ENCODE assay signal across 2 cellular contexts in the genomic region with DNA sequence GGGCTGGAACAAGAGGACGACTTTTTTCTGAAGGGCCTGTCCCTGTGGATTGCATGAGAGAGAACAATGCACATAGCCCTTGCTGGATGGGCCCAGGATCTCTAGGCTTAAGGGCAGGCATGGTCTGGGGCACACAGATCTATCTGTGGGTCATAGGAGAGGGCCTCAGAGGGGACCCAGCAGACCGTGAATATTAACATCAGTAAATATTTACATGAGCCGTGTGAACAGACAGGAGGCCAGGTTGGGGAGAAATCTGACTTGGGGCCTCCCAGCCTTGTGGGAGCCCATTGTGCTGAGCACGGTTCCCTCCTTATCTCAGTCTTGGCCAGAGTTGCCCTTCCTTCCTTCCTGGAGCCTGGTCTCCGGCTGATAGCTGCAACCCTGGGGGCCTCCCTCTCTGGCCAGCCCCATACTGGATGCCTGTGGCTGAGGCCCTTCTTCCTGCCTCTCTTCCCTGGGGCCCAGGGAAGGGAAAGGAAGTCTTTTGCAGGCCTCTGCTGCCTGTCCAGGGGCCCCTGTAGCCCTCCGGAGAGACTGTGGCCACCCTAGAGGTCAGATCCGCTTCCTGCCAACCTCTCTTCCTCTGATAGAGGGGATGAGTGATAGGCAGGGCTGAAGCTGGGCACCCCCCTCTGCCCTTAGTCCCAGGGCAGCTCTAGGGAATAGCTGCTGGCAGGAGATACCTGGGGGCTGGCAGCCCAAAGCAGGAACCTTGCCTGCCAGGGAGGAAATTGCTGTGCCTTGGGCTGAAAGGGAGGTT.
TF ChIP-seq lines count a peak whose summit lies in the region.

No MANE protein-coding gene starts in this region.

TF ChIP-seq in IMR-90, 13 proteins besides CTCF, POLR2A, EP300 and RAD21:
- TF ChIP-seq USF2 (IDR thresholded peaks at IDR 0.05; ENCODE audit: low read depth, low read length): no peak
- no peak for TF ChIP-seq BHLHE40 (IDR thresholded peaks at IDR 0.05; ENCODE audit: low read depth, low read length)
- TF ChIP-seq ELK1 (IDR thresholded peaks at IDR 0.05; ENCODE audit: borderline replicate concordance, low read depth, low read length): no peak
- no peak for TF ChIP-seq MXI1 (IDR thresholded peaks at IDR 0.05; ENCODE audit: borderline replicate concordance, low read depth, low read length)
- no peak for TF ChIP-seq RFX5 (IDR thresholded peaks at IDR 0.05; ENCODE audit: low read depth, low read length)
- no peak for TF ChIP-seq RCOR1 (IDR thresholded peaks at IDR 0.05; ENCODE audit: insufficient replicate concordance, low read length)
- no peak for TF ChIP-seq FOS (IDR thresholded peaks at IDR 0.05; ENCODE audit: low read depth, low read length)
- no peak for TF ChIP-seq MAFK (IDR thresholded peaks at IDR 0.05; ENCODE audit: low read depth, low read length)
- TF ChIP-seq CEBPB (IDR thresholded peaks at IDR 0.05; ENCODE audit: low read depth, low read length): no peak
- no peak for TF ChIP-seq SMC3 (IDR thresholded peaks at IDR 0.05; ENCODE audit: low read depth, low read length)
- no peak for TF ChIP-seq NFE2L2 (IDR thresholded peaks at IDR 0.05; ENCODE audit: low read depth, low read length)
- TF ChIP-seq CHD1 (IDR thresholded peaks at IDR 0.05; ENCODE audit: low read depth, low read length): no peak
- TF ChIP-seq MAZ (IDR thresholded peaks at IDR 0.05; ENCODE audit: borderline replicate concordance, low read depth, low read length): no peak

TF ChIP-seq in liver, 16 proteins besides CTCF, POLR2A, EP300 and RAD21:
- TF ChIP-seq SP1 (IDR thresholded peaks at IDR 0.05) (peak; percentile 34), NR2F2 (IDR thresholded peaks at IDR 0.05) (peak; percentile 98), RXRA (IDR thresholded peaks at IDR 0.05) (no peak)
TF ChIP-seq in liver: peak in this region for 2.
